ENCODE assay signal across 24 cellular contexts in genomic region chr10:89745903-89746302, GRCh38.
"Had no signal": no experiment of that assay in that cellular context is flagged by ENCODE, and none has a peak within 500 bp of the region (broad histone marks: within the 10 kb centered on the region; RNA-seq: fewer than 3 reads in every experiment).

No MANE protein-coding gene starts in this region.

- H3K4me1 Mint-ChIP-seq: activated B cell treated with CpG ODN at 0.5 μM for 24 hours, nephron, T-cell had no signal

- H3K27ac Mint-ChIP-seq: activated B cell treated with CpG ODN at 0.5 μM for 24 hours; activated CD4-positive, alpha-beta memory T cell treated with anti-CD3 and anti-CD28 coated beads, Interleukin-2, amount 10 ng/mL, durations not matched to agents 7 days and 5 days; activated naive CD4-positive, alpha-beta T cell treated with anti-CD3 and anti-CD28 coated beads, Interleukin-2, amount 10 ng/mL, durations not matched to agents 7 days and 5 days; activated T-cell treated with anti-CD3 and anti-CD28 coated beads, Interleukin-2, amount 50 U/mL, for 72 hours; nephron; T-cell; T-helper 2 cell treated with Interferon-gamma antibody and Interleukin-4, amounts not matched to agents 5 μg/mL and 100 μg/mL, for 36 hours had no signal

- H3K27me3 Mint-ChIP-seq: activated B cell treated with CpG ODN at 0.5 μM for 24 hours; activated CD4-positive, alpha-beta memory T cell treated with anti-CD3 and anti-CD28 coated beads, Interleukin-2, amount 10 ng/mL, durations not matched to agents 7 days and 5 days; activated naive CD4-positive, alpha-beta T cell treated with anti-CD3 and anti-CD28 coated beads, Interleukin-2, amount 10 ng/mL, durations not matched to agents 7 days and 5 days; T-cell had no signal

- H3K4me3 ChIP-seq: heart right ventricle, pancreas, upper lobe of right lung had no signal

- H3K27ac ChIP-seq: epithelial cell of prostate, heart right ventricle, neutrophil, pancreas, upper lobe of right lung had no signal

- H3K9me3 Mint-ChIP-seq: activated B cell treated with CpG ODN at 0.5 μM for 24 hours; activated CD4-positive, alpha-beta memory T cell treated with anti-CD3 and anti-CD28 coated beads, Interleukin-2, amount 10 ng/mL, durations not matched to agents 7 days and 5 days; activated naive CD4-positive, alpha-beta T cell treated with anti-CD3 and anti-CD28 coated beads, Interleukin-2, amount 10 ng/mL, durations not matched to agents 7 days and 5 days; activated T-cell treated with anti-CD3 and anti-CD28 coated beads, Interleukin-2, amount 50 U/mL, for 72 hours; nephron; T-cell; T-helper 2 cell treated with Interferon-gamma antibody and Interleukin-4, amounts not matched to agents 5 μg/mL and 100 μg/mL, for 36 hours had no signal

- H3K4me3 Mint-ChIP-seq: activated B cell treated with CpG ODN at 0.5 μM for 24 hours; activated CD4-positive, alpha-beta memory T cell treated with anti-CD3 and anti-CD28 coated beads, Interleukin-2, amount 10 ng/mL, durations not matched to agents 7 days and 5 days; activated naive CD4-positive, alpha-beta T cell treated with anti-CD3 and anti-CD28 coated beads, Interleukin-2, amount 10 ng/mL, durations not matched to agents 7 days and 5 days; activated T-cell treated with anti-CD3 and anti-CD28 coated beads, Interleukin-2, amount 50 U/mL, for 72 hours; nephron; T-cell; T-helper 2 cell treated with Interferon-gamma antibody and Interleukin-4, amounts not matched to agents 5 μg/mL and 100 μg/mL, for 36 hours had no signal

- H3K36me3 ChIP-seq: pancreas, upper lobe of right lung had no signal

- H3K27me3 ChIP-seq: heart right ventricle, neutrophil, pancreas, upper lobe of right lung had no signal

- H3K9me3 ChIP-seq: heart right ventricle, neutrophil, pancreas, upper lobe of right lung had no signal

- DNase-seq: activated B cell treated with CpG ODN at 0.5 μM for 24 hours; activated CD4-positive, alpha-beta memory T cell treated with anti-CD3 and anti-CD28 coated beads, Interleukin-2, amount 10 ng/mL, durations not matched to agents 7 days and 5 days; activated CD4-positive, alpha-beta T cell treated with anti-CD3 and anti-CD28 coated beads for 4 hours; activated effector memory CD4-positive, alpha-beta T cell treated with anti-CD3 and anti-CD28 coated beads, Interleukin-2, amount 50 U/mL, for 16 hours; activated naive CD4-positive, alpha-beta T cell treated with anti-CD3 and anti-CD28 coated beads, Interleukin-2, amount 10 ng/mL, durations not matched to agents 7 days and 5 days; activated T-cell treated with anti-CD3 and anti-CD28 coated beads, Interleukin-2, amount 50 U/mL, for 72 hours; amygdala; cerebellar nuclear complex; cortex of kidney; heart right ventricle; left ventricle myocardium superior; mammary epithelial cell; midbrain; right cardiac atrium; stimulated activated CD4-positive, alpha-beta T cell treated with anti-CD3 and anti-CD28 coated beads, Interleukin-12 subunit alpha, Interleukin-12 subunit beta, amount 100 ng/mL, for 4 hours; stimulated activated CD4-positive, alpha-beta T cell treated with anti-CD3 and anti-CD28 coated beads, Interleukin-4, amount 100 ng/mL, for 4 hours; stimulated activated naive CD8-positive, alpha-beta T cell treated with anti-CD3 and anti-CD28 coated beads, Interleukin-15, Interleukin-2, amounts not matched to agents 100 U/mL and 50 U/mL, for 24 hours; T-cell; upper lobe of right lung had no signal

- H3K4me1 ChIP-seq: heart right ventricle, pancreas, upper lobe of right lung had no signal
